ENCODE assay signal across 24 cellular contexts in genomic region chr3:160695906-160696305, GRCh38. TPM values are rescaled to one million over a fixed set of nuclear protein-coding genes. Genes with fewer than 3 reads are reported as not detected.
DNase-seq lines count a peak whose midpoint lies in the region; TF ChIP-seq lines count a peak whose summit lies in the region.
"Had no signal": no experiment of that assay in that cellular context is flagged by ENCODE, and none has a peak within 500 bp of the region (broad histone marks: within the 10 kb centered on the region; RNA-seq: fewer than 3 reads in every experiment).

No MANE protein-coding gene starts in this region.

- H3K9me3 Mint-ChIP-seq in HFFc6 = peaks cover 4% of the 10 kb centered on the region; the same call in 1 of the 2 replicates
- H3K9me3 Mint-ChIP-seq in nephron = no peaks in the 10 kb centered on the region
- H3K9me3 Mint-ChIP-seq in activated naive CD4-positive, alpha-beta T cell treated with anti-CD3 and anti-CD28 coated beads, Interleukin-2, amount 10 ng/mL, durations not matched to agents 7 days and 5 days = no peaks in the 10 kb centered on the region
- H3K9me3 Mint-ChIP-seq in endothelial cell (ENCODE audit: unreplicated experiment) = no peaks in the 10 kb centered on the region
- H3K9me3 Mint-ChIP-seq: activated naive CD4-positive, alpha-beta T cell treated with anti-CD3 and anti-CD28 coated beads for 36 hours; memory B cell; stimulated activated naive CD8-positive, alpha-beta T cell treated with anti-CD3 and anti-CD28 coated beads, Interleukin-15, amount 100 ng/mL, for 72 hours had no signal

- H3K4me3 Mint-ChIP-seq in HFFc6 (peak overlapping the region; percentile 26), nephron (no peak overlapping the region), endothelial cell (ENCODE audit: unreplicated experiment) (no peak overlapping the region)
- no peak overlapping the region for H3K4me3 Mint-ChIP-seq in activated naive CD4-positive, alpha-beta T cell treated with anti-CD3 and anti-CD28 coated beads, Interleukin-2, amount 10 ng/mL, durations not matched to agents 7 days and 5 days
- H3K4me3 Mint-ChIP-seq: activated naive CD4-positive, alpha-beta T cell treated with anti-CD3 and anti-CD28 coated beads for 36 hours; memory B cell; stimulated activated naive CD8-positive, alpha-beta T cell treated with anti-CD3 and anti-CD28 coated beads, Interleukin-15, amount 100 ng/mL, for 72 hours had no signal

- H3K27me3 Mint-ChIP-seq in HFFc6 (ENCODE audit: insufficient read depth) = no peaks in the 10 kb centered on the region
- peaks cover 6% of the 10 kb centered on the region for H3K27me3 Mint-ChIP-seq in nephron (ENCODE audit: low read depth)
- H3K27me3 Mint-ChIP-seq in activated naive CD4-positive, alpha-beta T cell treated with anti-CD3 and anti-CD28 coated beads, Interleukin-2, amount 10 ng/mL, durations not matched to agents 7 days and 5 days = peaks cover 7% of the 10 kb centered on the region
- no peaks in the 10 kb centered on the region for H3K27me3 Mint-ChIP-seq in endothelial cell (ENCODE audit: unreplicated experiment)
- H3K27me3 Mint-ChIP-seq: stimulated activated naive CD8-positive, alpha-beta T cell treated with anti-CD3 and anti-CD28 coated beads, Interleukin-15, amount 100 ng/mL, for 72 hours had no signal

- CTCF ChIA-PET in activated naive CD4-positive, alpha-beta T cell treated with anti-CD3 and anti-CD28 coated beads, Interleukin-2, amount 10 ng/mL, durations not matched to agents 7 days and 5 days (lab: Charles Lee) = no interaction called here

- peaks cover 5% of the 10 kb centered on the region; the same call in 1 of the 2 replicates for H3K36me3 Mint-ChIP-seq in HFFc6 (ENCODE audit: low read depth)
- no peaks in the 10 kb centered on the region for H3K36me3 Mint-ChIP-seq in nephron (ENCODE audit: low read depth)
- H3K36me3 Mint-ChIP-seq in activated naive CD4-positive, alpha-beta T cell treated with anti-CD3 and anti-CD28 coated beads, Interleukin-2, amount 10 ng/mL, durations not matched to agents 7 days and 5 days = no peaks in the 10 kb centered on the region
- no peaks in the 10 kb centered on the region for H3K36me3 Mint-ChIP-seq in endothelial cell (ENCODE audit: low read depth, unreplicated experiment)
- H3K36me3 Mint-ChIP-seq: memory B cell had no signal

- H3K4me1 Mint-ChIP-seq in HFFc6 (ENCODE audit: low read depth) = peaks cover 73% of the 10 kb centered on the region
- H3K4me1 Mint-ChIP-seq in nephron = no peaks in the 10 kb centered on the region
- no peaks in the 10 kb centered on the region for H3K4me1 Mint-ChIP-seq in activated naive CD4-positive, alpha-beta T cell treated with anti-CD3 and anti-CD28 coated beads, Interleukin-2, amount 10 ng/mL, durations not matched to agents 7 days and 5 days
- no peaks in the 10 kb centered on the region for H3K4me1 Mint-ChIP-seq in endothelial cell (ENCODE audit: unreplicated experiment)

- peak overlapping the region; percentile 81 for H3K27ac Mint-ChIP-seq in HFFc6
- H3K27ac Mint-ChIP-seq in nephron = peak overlapping the region in 2 of 3 experiments; percentile 2 to 51
- H3K27ac Mint-ChIP-seq in activated naive CD4-positive, alpha-beta T cell treated with anti-CD3 and anti-CD28 coated beads, Interleukin-2, amount 10 ng/mL, durations not matched to agents 7 days and 5 days = no peak overlapping the region
- no peak overlapping the region for H3K27ac Mint-ChIP-seq in endothelial cell (ENCODE audit: unreplicated experiment)
- H3K27ac Mint-ChIP-seq: activated naive CD4-positive, alpha-beta T cell treated with anti-CD3 and anti-CD28 coated beads for 36 hours; memory B cell; stimulated activated naive CD8-positive, alpha-beta T cell treated with anti-CD3 and anti-CD28 coated beads, Interleukin-15, amount 100 ng/mL, for 72 hours had no signal

- TF ChIP-seq CTCF in AG09319 (IDR thresholded peaks at IDR 0.05; ENCODE audit: low read depth, low read length) (no peak), HFFc6 (IDR thresholded peaks at IDR 0.05) (no peak), nephron (IDR thresholded peaks at IDR 0.05; ENCODE audit: unreplicated experiment in 3 of 3) (no peak), endothelial cell (IDR thresholded peaks at IDR 0.05; ENCODE audit: unreplicated experiment) (no peak)

- DNase-seq in AG09319 (ENCODE audit: extremely low read depth, low read depth) (peak; percentile 15), HFFc6 (peak; percentile 75), amniotic epithelial cell (ENCODE audit: low read depth) (peak; percentile 32), retina (no peak), endothelial cell (ENCODE audit: low spot score) (no peak)
- DNase-seq in stimulated activated CD4-positive, alpha-beta T cell treated with anti-CD3 and anti-CD28 coated beads, Interleukin-1b, Interleukin-23, amount 100 ng/mL, for 48 hours = no peak
- DNase-seq in activated naive CD4-positive, alpha-beta T cell treated with anti-CD3 and anti-CD28 coated beads, Interleukin-2, amount 10 ng/mL, durations not matched to agents 7 days and 5 days = no peak
- DNase-seq: activated naive CD4-positive, alpha-beta T cell treated with anti-CD3 and anti-CD28 coated beads for 36 hours; effector CD4-positive, alpha-beta T cell; GOT3; heart right ventricle; left colon; NCI-H146; NCI-H2107; PC-3; Right ventricle myocardium superior; stimulated activated CD8-positive, alpha-beta memory T cell treated with anti-CD3 and anti-CD28 coated beads, Interleukin-4, amount 100 ng/mL, for 48 hours; stimulated activated naive CD8-positive, alpha-beta T cell treated with anti-CD3 and anti-CD28 coated beads, Interleukin-15, amount 100 ng/mL, for 72 hours; T1000 had no signal

RNA-seq across cellular contexts. Expression of gene ARL14, which starts 18.9 kb away (rescaled TPM):
- total RNA-seq in HFFc6 (2021; fragmentation: NEBNext Ultra II Directional; extraction: Animal tissue kit (Norgen Biotek cat#: 25700)) = under 1 TPM in 3 of 6 experiments, not detected in 3; 0.14 to 0.22 (median 0.17) TPM
- not detected for total RNA-seq in endothelial cell (ENCODE audit: unreplicated experiment)
- total RNA-seq: activated naive CD4-positive, alpha-beta T cell treated with anti-CD3 and anti-CD28 coated beads for 36 hours; heart right ventricle; NCI-H460; posterior vena cava; Right ventricle myocardium superior; skeletal muscle tissue had no signal

Comparison
In these comparisons a context has a peak if more than half of its experiments do, and no peak if none do; other contexts are left out.
1. DNase-seq: peak in AG09319 (single experiment), HFFc6 (single experiment) and amniotic epithelial cell (single experiment); none in stimulated activated CD4-positive, alpha-beta T cell treated with anti-CD3 and anti-CD28 coated beads, Interleukin-1b, Interleukin-23, amount 100 ng/mL, for 48 hours (single experiment), activated naive CD4-positive, alpha-beta T cell treated with anti-CD3 and anti-CD28 coated beads, Interleukin-2, amount 10 ng/mL, durations not matched to agents 7 days and 5 days (single experiment), retina (single experiment) and endothelial cell (single experiment).
2. H3K27ac Mint-ChIP-seq: peak in HFFc6 (single experiment) and nephron (2 of 3); none in activated naive CD4-positive, alpha-beta T cell treated with anti-CD3 and anti-CD28 coated beads, Interleukin-2, amount 10 ng/mL, durations not matched to agents 7 days and 5 days (single experiment) and endothelial cell (single experiment).